11 cellular contexts compared by ENCODE assay signal in genomic region chr16:79607587-79607986, GRCh38. TPM values are rescaled to one million over a fixed set of nuclear protein-coding genes. Genes with fewer than 3 reads are reported as not detected.
DNase-seq lines count a peak whose midpoint lies in the region; ATAC-seq, FAIRE-seq and TF ChIP-seq lines count a peak whose summit lies in the region.
"Had no signal": no experiment of that assay in that cellular context is flagged by ENCODE, and none has a peak within 500 bp of the region (broad histone marks: within the 10 kb centered on the region; RNA-seq: fewer than 3 reads in every experiment).

No MANE protein-coding gene starts in this region.

- no peak for FAIRE-seq in small intestine (lab: Jason Lieb, UNC)
- FAIRE-seq: colon had no signal

- CTCF ChIA-PET in HEK293 (lab: Yijun Ruan, JAX): interaction anchor here (0.6 kb wide), 1 partner anchor 841 kb away, joined by 3 read pairs; no protein-coding TSS in a partner anchor

- H3K27me3 ChIP-seq in small intestine (ENCODE audit: control insufficient read depth in 2 of 2, insufficient read depth in 2 of 2, low read length in 2 of 2) (no peaks in the 10 kb centered on the region), H7 (ENCODE audit: control insufficient read depth, insufficient read depth, low read length) (no peaks in the 10 kb centered on the region; the same call in 1 of the 2 replicates)
- H3K27me3 ChIP-seq: upper lobe of right lung had no signal

- no peak overlapping the region for H3K4me3 ChIP-seq in HEK293 (ENCODE audit: low read depth, low read length)
- H3K4me3 ChIP-seq in small intestine (ENCODE audit: low read depth in 1 of 2, low read length in 2 of 2): no peak overlapping the region
- H3K4me3 ChIP-seq in H7 (ENCODE audit: insufficient read depth, low read depth, low read length): no peak overlapping the region
- H3K4me3 ChIP-seq: upper lobe of right lung had no signal

- H3K36me3 ChIP-seq in HEK293 (ENCODE audit: control insufficient read depth in 2 of 2, insufficient read depth in 1 of 2, low read length in 2 of 2) (no peaks in the 10 kb centered on the region), small intestine (ENCODE audit: control insufficient read depth in 2 of 2, insufficient read depth in 2 of 2, low read length in 2 of 2) (no peaks in the 10 kb centered on the region), H7 (replicated peaks; ENCODE audit: control insufficient read depth, insufficient read depth, low read length) (no peaks in the 10 kb centered on the region; the same call in 1 of the 2 replicates)
- H3K36me3 ChIP-seq: upper lobe of right lung had no signal

- TF ChIP-seq CTCF in HEK293 (tag by site-specific recombination; IDR thresholded peaks at IDR 0.05): no peak

- H3K9me3 ChIP-seq in HEK293 (ENCODE audit: control insufficient read depth, insufficient read depth, low read depth, low read length) (no peaks in the 10 kb centered on the region), small intestine (ENCODE audit: control insufficient read depth, low read depth) (no peaks in the 10 kb centered on the region)
- H3K9me3 ChIP-seq: upper lobe of right lung had no signal

- H3K4me1 ChIP-seq in HEK293 (ENCODE audit: control insufficient read depth, insufficient read depth, low read length): peaks cover 18% of the 10 kb centered on the region
- H3K4me1 ChIP-seq in small intestine (ENCODE audit: control insufficient read depth in 2 of 2, insufficient read depth in 1 of 2, low read depth in 1 of 2, low read length in 1 of 2): no peaks in the 10 kb centered on the region

- peak; percentile 39 for DNase-seq in amniotic epithelial cell (ENCODE audit: low read depth)
- DNase-seq in left ventricle myocardium superior: no peak
- DNase-seq in small intestine: peak; percentile 60
- no peak for DNase-seq in H7
- DNase-seq: KG1, SIG-M5, upper lobe of right lung had no signal

- H3K27ac ChIP-seq in HEK293 (ENCODE audit: extremely low read depth, low read depth, low read length) (no peak overlapping the region), small intestine (ENCODE audit: low read depth in 1 of 2, low read length in 1 of 2) (no peak overlapping the region)
- H3K27ac ChIP-seq: upper lobe of right lung had no signal

- POLR2A ChIA-PET in HEK293 (lab: Yijun Ruan, JAX): no interaction called here

- intact Hi-C loops in left ventricle myocardium superior (cut with micrococcal nuclease): no loop called here

- WGBS in small intestine, 3 donors: 72 to 85% (median 77%) methylated on average over 3 of the region's 3 CpGs

- ATAC-seq in left ventricle myocardium superior (peak; percentile 67), HG03095 (IDR thresholded peaks at IDR 0.05; ENCODE audit: unreplicated experiment) (no peak), GM21825 (IDR thresholded peaks at IDR 0.05; ENCODE audit: unreplicated experiment) (no peak)
- ATAC-seq: upper lobe of right lung had no signal

TF ChIP-seq in HEK293, 187 proteins besides CTCF, POLR2A, EP300 and RAD21 (continues in another document):
- TF ChIP-seq ZNF843 (tag by site-specific recombination; IDR thresholded peaks at IDR 0.05) (no peak), ZNF26 (tag by site-specific recombination; IDR thresholded peaks at IDR 0.05) (no peak), SP3 (tag by site-specific recombination; IDR thresholded peaks at IDR 0.05) (no peak), ZNF621 (tag by site-specific recombination; IDR thresholded peaks at IDR 0.05) (no peak), ZNF138 (tag by site-specific recombination; IDR thresholded peaks at IDR 0.05; ENCODE audit: borderline replicate concordance) (no peak), ZXDB (tag by site-specific recombination; IDR thresholded peaks at IDR 0.05) (no peak), SP7 (tag by site-specific recombination; IDR thresholded peaks at IDR 0.05) (0 out of 2 replicates have a peak, but pooled peaks have one; percentile 26), ZNF585B (tag by site-specific recombination; IDR thresholded peaks at IDR 0.05) (no peak), REPIN1 (tag by site-specific recombination; IDR thresholded peaks at IDR 0.05; ENCODE audit: low read depth) (no peak), ZNF660 (tag by site-specific recombination; IDR thresholded peaks at IDR 0.05) (no peak; the same call in 1 of the 2 replicates), ZNF121 (tag by site-specific recombination; IDR thresholded peaks at IDR 0.05) (no peak), ZNF391 (tag by site-specific recombination; IDR thresholded peaks at IDR 0.05; ENCODE audit: borderline replicate concordance, low read depth) (no peak), ZFHX2 (tag by site-specific recombination; conservative IDR thresholded peaks at IDR 0.05) (no peak), ZBTB44 (tag by site-specific recombination; IDR thresholded peaks at IDR 0.05) (no peak), ZNF449 (tag by site-specific recombination; IDR thresholded peaks at IDR 0.05) (no peak), ZBTB49 (tag by site-specific recombination; IDR thresholded peaks at IDR 0.05; ENCODE audit: low read depth) (no peak), ZFP69B (tag by site-specific recombination; IDR thresholded peaks at IDR 0.05) (no peak), ZNF571 (tag by site-specific recombination; IDR thresholded peaks at IDR 0.05) (no peak)

RNA-seq across cellular contexts. Expression of gene MAF, which starts 7.0 kb away (rescaled TPM):
- total RNA-seq in left ventricle myocardium superior: 18.8 TPM
- polyA plus RNA-seq in small intestine: 10 to 100 TPM; 23.7 to 65.9 (median 59.5) TPM
- total RNA-seq in H7 (2014; rRNA removed; shearing (Covaris generic)): 1.9 and 5.4 TPM in 2 replicates

Comparison
In these comparisons a context has a peak if more than half of its experiments do, and no peak if none do; other contexts are left out.
1. DNase-seq: peak in amniotic epithelial cell (single experiment) and small intestine (single experiment); none in left ventricle myocardium superior (single experiment) and H7 (single experiment).